ENCODE assay signal across 8 cellular contexts in genomic region chr2:80499095-80499494, GRCh38.
DNase-seq lines count a peak whose midpoint lies in the region; ATAC-seq, FAIRE-seq and TF ChIP-seq lines count a peak whose summit lies in the region.

No MANE protein-coding gene starts in this region.

- H2AFZ ChIP-seq in DND-41 (ENCODE audit: low read depth, low read length) (no peak overlapping the region), MM.1S (ENCODE audit: low read length) (no peak overlapping the region), GM12878 (ENCODE audit: control insufficient read depth, low read depth, low read length) (no peak overlapping the region; the same call in 1 of the 2 replicates), HepG2 (ENCODE audit: low read length) (no peak overlapping the region)

- H3K79me2 ChIP-seq in DND-41 (ENCODE audit: insufficient read depth, low read length) (no peaks in the 10 kb centered on the region), MM.1S (ENCODE audit: low read length) (no peaks in the 10 kb centered on the region), GM12878 (ENCODE audit: control insufficient read depth, insufficient read depth, low read length) (no peaks in the 10 kb centered on the region), HepG2 (ENCODE audit: insufficient read depth, low read length) (no peaks in the 10 kb centered on the region)

- H3K27me3 ChIP-seq in DND-41 (ENCODE audit: insufficient read depth, low read length, poor library complexity) = no peaks in the 10 kb centered on the region
- H3K27me3 ChIP-seq in MM.1S (replicated peaks; ENCODE audit: insufficient read depth, low read length) = no peaks in the 10 kb centered on the region
- H3K27me3 ChIP-seq in GM12878 (replicated peaks in 1 of 2; ENCODE audit: control insufficient read depth in 2 of 2, insufficient read depth in 2 of 2, low read length in 1 of 2) = no peaks in the 10 kb centered on the region
- H3K27me3 ChIP-seq in HepG2 (ENCODE audit: control insufficient read depth in 1 of 2, insufficient read depth in 2 of 2, low read length in 2 of 2) = no peaks in the 10 kb centered on the region

- SMC1A ChIA-PET in GM12878 (lab: Charles Lee; ENCODE audit: uncharacterized antibody, unreplicated experiment) = interaction anchor here (0.9 to 16.1 kb wide), 36 partner anchors 10 to 247 kb away, joined by 3 to 559 read pairs (median 6); no protein-coding TSS in a partner anchor

- no TSS peak for BruUV-seq in GM12878 (replicated peaks; lab: Mats Ljungman, UMichigan)
- BruUV-seq in HepG2 (replicated peaks; lab: Mats Ljungman, UMichigan) = no TSS peak

- TF ChIP-seq RAD21 in GM12878 (IDR thresholded peaks at IDR 0.05; ENCODE audit: insufficient read depth, low read depth, low read length) (peak; percentile 80), HepG2 (CRISPR knock-in tag; IDR thresholded peaks at IDR 0.05) (no peak)

- no peaks in the 10 kb centered on the region for H4K20me1 ChIP-seq in DND-41 (ENCODE audit: insufficient read depth, low read length)
- no peaks in the 10 kb centered on the region for H4K20me1 ChIP-seq in MM.1S (ENCODE audit: insufficient read depth, low read length)
- no peaks in the 10 kb centered on the region for H4K20me1 ChIP-seq in GM12878 (ENCODE audit: control insufficient read depth, insufficient read depth)
- H4K20me1 ChIP-seq in HepG2 (ENCODE audit: insufficient read depth, low read length) = no peaks in the 10 kb centered on the region

- H3F3A ChIP-seq in MM.1S (ENCODE audit: insufficient read depth, low read length) = no peaks in the 10 kb centered on the region

- H3K27ac ChIP-seq in DND-41 (ENCODE audit: low read length) (no peak overlapping the region), MM.1S (ENCODE audit: low read length) (no peak overlapping the region), GM12878 (ENCODE audit: control insufficient read depth, insufficient read depth) (no peak overlapping the region), HepG2 (ENCODE audit: extremely low read length, insufficient read depth, low read length) (no peak overlapping the region)

- POLR2A ChIA-PET in GM12878 (lab: Charles Lee) = interaction anchor here (1.5 to 15.2 kb wide), 6 partner anchors 10 to 173 kb away, joined by 3 to 319 read pairs (median 13); no protein-coding TSS in a partner anchor
- POLR2A ChIA-PET in HepG2 (lab: Yijun Ruan, JAX) = no interaction called here

- TF ChIP-seq CTCF in DND-41 (IDR thresholded peaks at IDR 0.05; ENCODE audit: borderline replicate concordance, extremely low read depth, low read length, poor library complexity, severe bottlenecking) (peak; percentile 45), MM.1S (IDR thresholded peaks at IDR 0.05; ENCODE audit: low read length) (peak; percentile 54), GM12878 (IDR thresholded peaks at IDR 0.05 in 2 of 3, conservative IDR thresholded peaks at IDR 0.05 in 1 of 3; ENCODE audit: control insufficient read depth in 2 of 3, extremely low read depth in 1 of 3, insufficient read depth in 1 of 3, low read depth in 3 of 3, low read length in 3 of 3) (peak; percentile 55 to 79 (median 67)), HepG2 (CRISPR knock-in tag; IDR thresholded peaks at IDR 0.05) (peak; percentile 39)

- no peaks in the 10 kb centered on the region for H3K36me3 ChIP-seq in DND-41 (ENCODE audit: insufficient read depth, low read length)
- no peaks in the 10 kb centered on the region for H3K36me3 ChIP-seq in MM.1S (replicated peaks; ENCODE audit: insufficient read depth, low read length)
- H3K36me3 ChIP-seq in GM12878 (ENCODE audit: control insufficient read depth in 2 of 2, insufficient read depth in 2 of 2, low read length in 1 of 2) = no peaks in the 10 kb centered on the region
- no peaks in the 10 kb centered on the region for H3K36me3 ChIP-seq in HepG2 (replicated peaks in 1 of 2; ENCODE audit: control insufficient read depth in 1 of 2, insufficient read depth in 2 of 2, low read length in 2 of 2)

- ATAC-seq in DND-41 (ENCODE audit: insufficient read depth, low read depth) (no peak), GM12878 (peak; percentile 77), HepG2 (peak; percentile 58; the same call in 1 of the 3 replicates), GM18861 (IDR thresholded peaks at IDR 0.05; ENCODE audit: unreplicated experiment) (no peak), GM18858 (IDR thresholded peaks at IDR 0.05; ENCODE audit: unreplicated experiment) (no peak), HG02981 (IDR thresholded peaks at IDR 0.05; ENCODE audit: unreplicated experiment) (no peak)

- DNase-seq in DND-41 (no peak), MM.1S (peak; percentile 33), GM12878 (ENCODE audit: low read depth, low spot score) (no peak), HepG2 (ENCODE audit: low spot score) (peak; percentile 18), HK-2 (ENCODE audit: unreplicated experiment) (no peak)

- H3K9ac ChIP-seq in DND-41 (ENCODE audit: low read depth, low read length) (no peak overlapping the region), MM.1S (ENCODE audit: low read length) (no peak overlapping the region), GM12878 (ENCODE audit: control insufficient read depth, insufficient read depth, low read length) (no peak overlapping the region), HepG2 (ENCODE audit: insufficient read depth, low read depth, low read length) (no peak overlapping the region)

- no peaks in the 10 kb centered on the region for H3K9me2 ChIP-seq in MM.1S (replicated peaks; ENCODE audit: insufficient read depth, low read length)

- CTCF ChIA-PET in GM12878 (lab: Yijun Ruan, JAX) (interaction anchor here (0.5 to 14.8 kb wide), 40 partner anchors 9 to 426 kb away, joined by 3 to 440 read pairs (median 4); no protein-coding TSS in a partner anchor), HepG2 (lab: Yijun Ruan, JAX; ENCODE audit: low intra/inter-chr PET ratio, low total read pairs) (interaction anchor here (1.2 kb wide), 1 partner anchor 427 kb away, joined by 4 read pairs; no protein-coding TSS in a partner anchor)

- H3K4me2 ChIP-seq in DND-41 (ENCODE audit: insufficient read depth, low read length) (no peak overlapping the region), MM.1S (ENCODE audit: low read depth, low read length) (no peak overlapping the region), GM12878 (ENCODE audit: control insufficient read depth, insufficient read depth) (no peak overlapping the region), HepG2 (ENCODE audit: low read depth, low read length) (no peak overlapping the region)

- WGBS in GM12878 (ENCODE audit: insufficient coverage, insufficient replicate concordance, low lambda C conversion rate, missing lambda C conversion rate) = 35% methylated on average over 2 of the region's 2 CpGs
- 8% methylated on average over 2 of the region's 2 CpGs for WGBS in HepG2 (ENCODE audit: low lambda C conversion rate)

- H3K4me3 ChIP-seq in DND-41 (ENCODE audit: low read depth in 1 of 2, low read length in 2 of 2) (no peak overlapping the region), MM.1S (ENCODE audit: low read length) (no peak overlapping the region), GM12878 (no peak overlapping the region), HepG2 (replicated peaks in 1 of 3; ENCODE audit: insufficient read depth in 1 of 3, low read depth in 2 of 3, low read length in 3 of 3) (no peak overlapping the region)

- H3K9me3 ChIP-seq in DND-41 (ENCODE audit: insufficient read depth, low read length, severe bottlenecking) (no peaks in the 10 kb centered on the region), MM.1S (replicated peaks; ENCODE audit: insufficient read depth, low read length) (no peaks in the 10 kb centered on the region), GM12878 (replicated peaks; ENCODE audit: control insufficient read depth, insufficient read depth, low read length) (no peaks in the 10 kb centered on the region), HepG2 (ENCODE audit: low read length) (peaks cover 17% of the 10 kb centered on the region; the same call in 1 of the 2 replicates)

- FAIRE-seq in GM12878 (lab: Jason Lieb, UNC) = no peak
- peak; percentile 18 for FAIRE-seq in HepG2 (lab: Jason Lieb, UNC)

- TF ChIP-seq POLR2A in GM12878 (IDR thresholded peaks at IDR 0.05; ENCODE audit: low read depth, low read length) = no peak
- no peak for TF ChIP-seq POLR2A in HepG2 (IDR thresholded peaks at IDR 0.05; ENCODE audit: insufficient read depth in 1 of 2, low read depth in 2 of 2, low read length in 2 of 2)

- no peaks in the 10 kb centered on the region for H3K4me1 ChIP-seq in DND-41 (ENCODE audit: insufficient read depth, low read length)
- H3K4me1 ChIP-seq in MM.1S (ENCODE audit: low read length) = peaks cover 8% of the 10 kb centered on the region
- no peaks in the 10 kb centered on the region for H3K4me1 ChIP-seq in GM12878 (ENCODE audit: control insufficient read depth, insufficient read depth, low read length)
- H3K4me1 ChIP-seq in HepG2 (ENCODE audit: insufficient read depth, low read length) = no peaks in the 10 kb centered on the region

- in situ Hi-C loops in GM12878 (cut with MboI) = no loop called here
- in situ Hi-C loops in HepG2 (cut with HindIII; ENCODE audit: extremely low pct_ligation_motif_present, low pct_unique_long_range_greater_than_20kb) = no loop called here

- intact Hi-C loops in GM12878 (cut with micrococcal nuclease; ENCODE audit: unreplicated experiment) (loop anchor here (1.0 to 10.0 kb wide), 4 partner anchors 38 to 426 kb away; no protein-coding TSS in a partner anchor), HepG2 (cut with micrococcal nuclease; ENCODE audit: unreplicated experiment) (no loop called here)

- RAD21 ChIA-PET in GM12878 (lab: Charles Lee; ENCODE audit: unreplicated experiment) = interaction anchor here (0.7 to 16.2 kb wide), 35 partner anchors 9 to 763 kb away, joined by 3 to 556 read pairs (median 5); no protein-coding TSS in a partner anchor

- no peak for TF ChIP-seq EP300 in GM12878 (IDR thresholded peaks at IDR 0.05; ENCODE audit: borderline replicate concordance in 1 of 2, control insufficient read depth in 1 of 2, low read depth in 2 of 2, low read length in 2 of 2)
- TF ChIP-seq EP300 in HepG2 (IDR thresholded peaks at IDR 0.05; ENCODE audit: low read depth in 2 of 2, low read length in 2 of 2) = no peak
- no peak for TF ChIP-seq EP300 in HepG2 (CRISPR knock-in tag; IDR thresholded peaks at IDR 0.05; ENCODE audit: borderline replicate concordance)

TF ChIP-seq in GM12878, 131 proteins besides CTCF, POLR2A, EP300 and RAD21 (continues in another document):
- TF ChIP-seq HDAC6 (IDR thresholded peaks at IDR 0.05; ENCODE audit: unreplicated experiment) = no peak
- 0 out of 2 replicates have a peak, but pooled peaks have one; percentile 17 for TF ChIP-seq RAD51 (IDR thresholded peaks at IDR 0.05)
- TF ChIP-seq BMI1 (IDR thresholded peaks at IDR 0.05; ENCODE audit: borderline replicate concordance) = no peak
- TF ChIP-seq TCF7 (IDR thresholded peaks at IDR 0.05; ENCODE audit: borderline replicate concordance) = no peak

TF ChIP-seq in HepG2, 621 proteins besides CTCF, POLR2A, EP300 and RAD21:
- TF ChIP-seq KAT8 (CRISPR knock-in tag; IDR thresholded peaks at IDR 0.05) (no peak), XRCC5 (optimal IDR thresholded peaks at IDR 0.05; ENCODE audit: low read length) (no peak), SMC3 (IDR thresholded peaks at IDR 0.05; ENCODE audit: low read length) (peak; percentile 66), STAG1 (CRISPR knock-in tag; IDR thresholded peaks at IDR 0.05) (peak; percentile 53)

Comparison
In these comparisons a context has a peak if more than half of its experiments do, and no peak if none do; other contexts are left out.
1. ATAC-seq: peak in GM12878 (single experiment) and HepG2 (single experiment); none in DND-41 (single experiment), GM18861 (single experiment), GM18858 (single experiment) and HG02981 (single experiment).
2. DNase-seq: peak in MM.1S (single experiment) and HepG2 (single experiment); none in DND-41 (single experiment), GM12878 (single experiment) and HK-2 (single experiment).
3. Peak in every context shown above with its lines, with median percentiles within 50 percentile points of each other: CTCF ChIP-seq.